In the genomic region with DNA sequence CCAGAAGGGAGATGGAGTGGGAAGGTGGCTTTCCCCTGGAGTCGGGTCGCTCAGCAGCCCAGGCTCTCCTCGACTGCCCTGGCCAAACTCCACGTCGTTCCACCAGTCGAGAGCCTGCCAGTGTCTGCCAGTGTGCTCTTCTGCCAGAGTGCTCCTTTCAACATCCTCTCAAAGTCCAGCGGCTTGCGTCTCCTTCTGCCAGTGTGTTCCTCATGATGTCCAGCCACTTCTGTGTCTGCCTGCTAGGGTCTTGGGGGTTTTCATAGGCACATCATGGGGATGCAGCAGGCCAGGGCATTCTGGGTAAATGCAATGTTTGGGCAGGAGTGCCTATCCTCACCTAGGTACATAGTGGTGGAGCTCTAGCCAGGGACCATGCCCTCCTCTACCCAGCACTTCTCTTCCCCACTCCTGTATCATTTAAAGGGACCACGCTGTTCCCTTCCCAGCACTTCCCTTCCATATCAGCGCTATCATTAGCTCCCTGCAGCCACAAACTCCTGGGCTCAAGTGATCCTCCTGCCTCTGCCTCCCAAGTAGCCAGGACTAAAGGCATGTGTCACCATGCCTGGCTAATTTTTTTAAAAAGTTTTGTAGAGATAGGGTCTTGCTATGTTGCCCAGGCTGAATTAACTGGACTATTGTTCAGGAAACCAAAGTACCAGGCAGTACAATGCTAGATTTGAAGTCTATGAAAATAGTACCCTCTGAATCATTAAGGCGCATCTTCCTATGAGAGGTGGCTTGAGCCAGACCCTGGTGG, we compare ENCODE assay signal across 19 cellular contexts.
DNase-seq lines count a peak whose midpoint lies in the region; ATAC-seq, FAIRE-seq and TF ChIP-seq lines count a peak whose summit lies in the region.
"Had no signal": no experiment of that assay in that cellular context is flagged by ENCODE, and none has a peak within 500 bp of the region (broad histone marks: within the 10 kb centered on the region; RNA-seq: fewer than 3 reads in every experiment).

No MANE protein-coding gene starts in this region.

- H2AFZ ChIP-seq in HepG2 (ENCODE audit: low read length) (no peak overlapping the region), H1 (ENCODE audit: low read length) (no peak overlapping the region), neural progenitor cell (replicated peaks) (no peak overlapping the region)

- no peak overlapping the region for H4K8ac ChIP-seq in H1 (ENCODE audit: extremely low read depth, insufficient read depth, low read length)

- in situ Hi-C loops in HepG2 (cut with HindIII; ENCODE audit: extremely low pct_ligation_motif_present, low pct_unique_long_range_greater_than_20kb) = no loop called here

- peak in 1 of 2 donors; percentile 46 for TF ChIP-seq RAD21 in liver (IDR thresholded peaks at IDR 0.05)
- no peak for TF ChIP-seq RAD21 in HepG2 (CRISPR knock-in tag; IDR thresholded peaks at IDR 0.05)
- no peak for TF ChIP-seq RAD21 in H1 (IDR thresholded peaks at IDR 0.05 in 1 of 2, conservative IDR thresholded peaks at IDR 0.05 in 1 of 2; ENCODE audit: low read depth in 2 of 2, low read length in 2 of 2)

- no TSS peak for BruUV-seq in HepG2 (replicated peaks; lab: Mats Ljungman, UMichigan)

- no peak for ATAC-seq in HepG2

- H3K9me3 Mint-ChIP-seq in neural progenitor cell = no peaks in the 10 kb centered on the region
- H3K9me3 Mint-ChIP-seq: CD14-positive monocyte; CD4-positive, alpha-beta memory T cell; HFFc6 had no signal

- H3K79me1 ChIP-seq in H1 (ENCODE audit: low read depth, low read length) = no peaks in the 10 kb centered on the region

- no peak overlapping the region for H3K56ac ChIP-seq in H1 (replicated peaks; ENCODE audit: insufficient read length, low read depth, low read length)

- no peak overlapping the region for H2BK120ac ChIP-seq in H1 (replicated peaks; ENCODE audit: low read depth, low read length)

- intact Hi-C loops in HepG2 (cut with micrococcal nuclease; ENCODE audit: unreplicated experiment) = no loop called here
- intact Hi-C loops in ascending aorta (cut with DNase I) = no loop called here

- DNase-seq in HepG2 (ENCODE audit: low spot score) (no peak), H1 (ENCODE audit: low read depth in 1 of 2, low spot score in 2 of 2) (no peak), neural progenitor cell (ENCODE audit: low spot score) (no peak), NCI-H1694 treated with DMSO at 0.1 percent for 48 hours (lab: John Stamatoyannopoulos, UW) (no peak), dedifferentiated amniotic fluid mesenchymal stem cell (ENCODE audit: extremely low spot score) (no peak), ascending aorta (ENCODE audit: low spot score in 2 of 2) (no peak), NCI-H446 (lab: John Stamatoyannopoulos, UW) (no peak)
- DNase-seq: 8988T; Calu3; CD4-positive, alpha-beta memory T cell; DMS79 treated with DMSO at 0.1 percent for 48 hours; GF-D8; HCEC 1CT; HFFc6; IMR-90 had no signal

- no peak overlapping the region for H3K4me2 ChIP-seq in HepG2 (ENCODE audit: low read depth, low read length)
- H3K4me2 ChIP-seq in H1 (ENCODE audit: insufficient read depth in 1 of 2, low read depth in 2 of 2, low read length in 2 of 2) = no peak overlapping the region
- no peak overlapping the region for H3K4me2 ChIP-seq in neural progenitor cell
- H3K4me2 ChIP-seq: BLaER1 had no signal

- WGBS in liver = 49% methylated on average over 11 of the region's 11 CpGs
- 27% methylated on average over 5 of the region's 11 CpGs for WGBS in HepG2 (ENCODE audit: low lambda C conversion rate)
- WGBS in H1 (ENCODE audit: extremely low coverage in 1 of 2, insufficient coverage in 1 of 2, insufficient read length in 1 of 2, insufficient replicate concordance in 2 of 2, low coverage in 1 of 2, low lambda C conversion rate in 2 of 2, missing lambda C conversion rate in 1 of 2), 2 experiments = 79% methylated on average over 11 of the region's 11 CpGs; no CpG with 5 or more reads in 1 of the 2 experiments

- no peak overlapping the region for H4K91ac ChIP-seq in H1 (replicated peaks; ENCODE audit: insufficient read length, low read length)

- TF ChIP-seq CTCF in liver (IDR thresholded peaks at IDR 0.05; ENCODE audit: low read depth, low read length, missing input control) (no peak), HepG2 (CRISPR knock-in tag; IDR thresholded peaks at IDR 0.05) (no peak), H1 (IDR thresholded peaks at IDR 0.05; ENCODE audit: control extremely low read depth in 1 of 3, insufficient read depth in 1 of 3, low read depth in 1 of 3, low read length in 3 of 3) (no peak), neural progenitor cell (IDR thresholded peaks at IDR 0.05) (no peak), ascending aorta (IDR thresholded peaks at IDR 0.05) (no peak)

- no peaks in the 10 kb centered on the region for H3K36me3 ChIP-seq in liver (ENCODE audit: control insufficient read depth in 4 of 4, insufficient read depth in 3 of 4, low read depth in 1 of 4, low read length in 3 of 4)
- no peaks in the 10 kb centered on the region for H3K36me3 ChIP-seq in HepG2 (replicated peaks in 1 of 2; ENCODE audit: control insufficient read depth in 1 of 2, insufficient read depth in 2 of 2, low read length in 2 of 2)
- H3K36me3 ChIP-seq in H1 (ENCODE audit: control insufficient read depth in 2 of 4, insufficient read depth in 4 of 4, low read length in 3 of 4) = no peaks in the 10 kb centered on the region
- H3K36me3 ChIP-seq in neural progenitor cell = no peaks in the 10 kb centered on the region
- H3K36me3 ChIP-seq in ascending aorta = no peaks in the 10 kb centered on the region
- H3K36me3 ChIP-seq: BLaER1 had no signal

- no peaks in the 10 kb centered on the region for H3K36me3 Mint-ChIP-seq in neural progenitor cell
- H3K36me3 Mint-ChIP-seq: CD14-positive monocyte; CD4-positive, alpha-beta memory T cell had no signal

- H3F3A ChIP-seq in neural progenitor cell (ENCODE audit: low read depth) = no peaks in the 10 kb centered on the region

- H3K23me2 ChIP-seq in H1 (ENCODE audit: low read depth, low read length) = no peaks in the 10 kb centered on the region

- H3K4ac ChIP-seq in H1 (replicated peaks; ENCODE audit: insufficient read length, low read depth, low read length) = no peak overlapping the region

- 0 out of 2 replicates have a peak overlapping the region, but pooled peaks have one; percentile 60 for H2BK12ac ChIP-seq in H1 (ENCODE audit: low read depth, low read length)

- H3K79me2 ChIP-seq in HepG2 (ENCODE audit: insufficient read depth, low read length) (no peaks in the 10 kb centered on the region), H1 (ENCODE audit: control insufficient read depth in 1 of 2, insufficient read depth in 2 of 2, low read length in 2 of 2) (no peaks in the 10 kb centered on the region), neural progenitor cell (ENCODE audit: low read depth) (no peaks in the 10 kb centered on the region)

- CTCF ChIA-PET in HepG2 (lab: Yijun Ruan, JAX; ENCODE audit: low intra/inter-chr PET ratio, low total read pairs) (no interaction called here), H1 (lab: Charles Lee; ENCODE audit: partially characterized antibody) (interaction anchor here (0.6 to 0.7 kb wide), 2 partner anchors 142 to 996 kb away, joined by 3 read pairs; no protein-coding TSS in a partner anchor)

- TF ChIP-seq POLR2A in HepG2 (IDR thresholded peaks at IDR 0.05; ENCODE audit: insufficient read depth in 1 of 2, low read depth in 2 of 2, low read length in 2 of 2) (no peak), H1 (IDR thresholded peaks at IDR 0.05; ENCODE audit: control extremely low read depth in 1 of 2, low read depth in 2 of 2, low read length in 2 of 2) (no peak)

- H3K27ac Mint-ChIP-seq in neural progenitor cell = peak overlapping the region; percentile 79
- H3K27ac Mint-ChIP-seq: HFFc6 had no signal

- no peak for FAIRE-seq in HepG2 (lab: Jason Lieb, UNC)
- FAIRE-seq in H1 (lab: Jason Lieb, UNC) = no peak

- H3K4me1 ChIP-seq in liver (ENCODE audit: control insufficient read depth in 4 of 4, insufficient read depth in 4 of 4, low read length in 3 of 4) = peaks cover 1 to 5% (median 3%) of the 10 kb centered on the region in 4 donors
- no peaks in the 10 kb centered on the region for H3K4me1 ChIP-seq in HepG2 (ENCODE audit: insufficient read depth, low read length)
- no peaks in the 10 kb centered on the region for H3K4me1 ChIP-seq in H1 (replicated peaks in 1 of 4; ENCODE audit: control insufficient read depth in 3 of 4, insufficient read depth in 4 of 4, low read length in 3 of 4)
- no peaks in the 10 kb centered on the region for H3K4me1 ChIP-seq in neural progenitor cell
- H3K4me1 ChIP-seq in ascending aorta = no peaks in the 10 kb centered on the region
- H3K4me1 ChIP-seq: BLaER1 had no signal

- no peak overlapping the region for H3K18ac ChIP-seq in H1 (ENCODE audit: extremely low read depth, low read length)

- H3K27me3 ChIP-seq in liver (ENCODE audit: control insufficient read depth in 4 of 4, insufficient read depth in 4 of 4, low read length in 3 of 4) = no peaks in the 10 kb centered on the region
- H3K27me3 ChIP-seq in HepG2 (ENCODE audit: control insufficient read depth in 1 of 2, insufficient read depth in 2 of 2, low read length in 2 of 2) = no peaks in the 10 kb centered on the region
- H3K27me3 ChIP-seq in H1 (replicated peaks in 1 of 4; ENCODE audit: control insufficient read depth in 3 of 4, extremely low read depth in 1 of 4, insufficient read depth in 3 of 4, low read length in 3 of 4) = no peaks in the 10 kb centered on the region
- no peaks in the 10 kb centered on the region for H3K27me3 ChIP-seq in neural progenitor cell
- no peaks in the 10 kb centered on the region for H3K27me3 ChIP-seq in ascending aorta
- H3K27me3 ChIP-seq: BLaER1 had no signal

- H3K27me3 Mint-ChIP-seq in neural progenitor cell (ENCODE audit: insufficient read depth, low read depth) = peaks cover 10% of the 10 kb centered on the region

- H2BK5ac ChIP-seq in H1 (ENCODE audit: low read depth, low read length) = no peak overlapping the region

- H3K4me1 Mint-ChIP-seq in neural progenitor cell = no peaks in the 10 kb centered on the region
- H3K4me1 Mint-ChIP-seq: CD14-positive monocyte had no signal

- no peak for TF ChIP-seq EP300 in HepG2 (IDR thresholded peaks at IDR 0.05; ENCODE audit: low read depth in 2 of 2, low read length in 2 of 2)
- no peak for TF ChIP-seq EP300 in HepG2 (CRISPR knock-in tag; IDR thresholded peaks at IDR 0.05; ENCODE audit: borderline replicate concordance)
- TF ChIP-seq EP300 in H1 (IDR thresholded peaks at IDR 0.05; ENCODE audit: borderline replicate concordance in 1 of 2, low read depth in 2 of 2, low read length in 2 of 2) = no peak

- no peaks in the 10 kb centered on the region for H3K9me3 ChIP-seq in liver (ENCODE audit: control insufficient read depth in 4 of 4, low read length in 3 of 4)
- no peaks in the 10 kb centered on the region for H3K9me3 ChIP-seq in HepG2 (ENCODE audit: low read length)
- H3K9me3 ChIP-seq in H1 (ENCODE audit: insufficient read depth in 2 of 2, low read depth in 1 of 2, low read length in 1 of 2) = no peaks in the 10 kb centered on the region
- H3K9me3 ChIP-seq in neural progenitor cell (ENCODE audit: low read depth) = no peaks in the 10 kb centered on the region
- no peaks in the 10 kb centered on the region for H3K9me3 ChIP-seq in ascending aorta
- H3K9me3 ChIP-seq: BLaER1 had no signal

- H3K9ac ChIP-seq in liver (ENCODE audit: low read depth in 1 of 2, low read length in 2 of 2) = no peak overlapping the region
- no peak overlapping the region for H3K9ac ChIP-seq in HepG2 (ENCODE audit: insufficient read depth, low read depth, low read length)
- no peak overlapping the region for H3K9ac ChIP-seq in H1 (replicated peaks in 1 of 4; ENCODE audit: extremely low read depth in 1 of 4, low read depth in 3 of 4, low read length in 3 of 4)
- H3K9ac ChIP-seq in neural progenitor cell = no peak overlapping the region
- H3K9ac ChIP-seq: BLaER1 had no signal

- H3K23ac ChIP-seq in H1 (ENCODE audit: insufficient read length) = no peak overlapping the region

- H3K4me3 Mint-ChIP-seq in neural progenitor cell = no peak overlapping the region
- H3K4me3 Mint-ChIP-seq: CD14-positive monocyte; CD4-positive, alpha-beta memory T cell; HFFc6 had no signal

- H3K27ac ChIP-seq in liver (ENCODE audit: low read depth in 1 of 2, low read length in 2 of 2) (no peak overlapping the region), HepG2 (ENCODE audit: extremely low read length, insufficient read depth, low read length) (no peak overlapping the region), H1 (ENCODE audit: low read depth, low read length) (no peak overlapping the region), neural progenitor cell (no peak overlapping the region), ascending aorta (no peak overlapping the region)
- H3K27ac ChIP-seq: BLaER1, HL-60 had no signal

- no peak overlapping the region for H2BK15ac ChIP-seq in H1 (ENCODE audit: low read length)

- no peak overlapping the region for H2AK5ac ChIP-seq in H1 (ENCODE audit: low read depth, low read length)

- H4K20me1 ChIP-seq in HepG2 (ENCODE audit: insufficient read depth, low read length) (no peaks in the 10 kb centered on the region), H1 (replicated peaks in 1 of 2; ENCODE audit: control insufficient read depth in 1 of 2, insufficient read depth in 2 of 2, low read length in 2 of 2) (no peaks in the 10 kb centered on the region), neural progenitor cell (ENCODE audit: low read depth) (no peaks in the 10 kb centered on the region)
- H4K20me1 ChIP-seq: BLaER1 had no signal

- H4K5ac ChIP-seq in H1 (ENCODE audit: insufficient read length, low read depth, low read length) = no peak overlapping the region

- H3K4me3 ChIP-seq in liver (ENCODE audit: low read depth in 1 of 3, low read length in 3 of 3) (no peak overlapping the region), HepG2 (replicated peaks in 1 of 3; ENCODE audit: insufficient read depth in 1 of 3, low read depth in 2 of 3, low read length in 3 of 3) (no peak overlapping the region), H1 (ENCODE audit: extremely low read depth in 1 of 4, insufficient read depth in 2 of 4, low read depth in 3 of 4, low read length in 4 of 4) (no peak overlapping the region), neural progenitor cell (no peak overlapping the region), ascending aorta (no peak overlapping the region)
- H3K4me3 ChIP-seq: BLaER1 had no signal

- POLR2A ChIA-PET in HepG2 (lab: Yijun Ruan, JAX) (no interaction called here), H1 (lab: Charles Lee; ENCODE audit: partially characterized antibody) (interaction anchor here (0.6 kb wide), 1 partner anchor 147 kb away, joined by 3 read pairs; no protein-coding TSS in a partner anchor)

- no peak overlapping the region for H3K14ac ChIP-seq in H1 (ENCODE audit: insufficient read length)

- no peak overlapping the region for H2BK20ac ChIP-seq in H1 (ENCODE audit: low read length)
